ENCODE assay signal across 19 cellular contexts in genomic region chr12:114695305-114695592, GRCh38.
"Had no signal": no experiment of that assay in that cellular context is flagged by ENCODE, and none has a peak within 500 bp of the region (broad histone marks: within the 10 kb centered on the region; RNA-seq: fewer than 3 reads in every experiment).

No MANE protein-coding gene starts in this region.

- H3K36me3 ChIP-seq: colonic mucosa, heart left ventricle, left lung, lower lobe of right lung, stomach, upper lobe of right lung, vagina had no signal

- H3K27ac ChIP-seq: colonic mucosa, heart left ventricle, left lung, lower lobe of right lung, stomach, upper lobe of right lung, vagina had no signal

- H3K4me1 ChIP-seq: colonic mucosa, left lung, lower lobe of right lung, upper lobe of right lung had no signal

- H3K9me3 ChIP-seq: colonic mucosa, heart left ventricle, left lung, lower lobe of right lung, upper lobe of right lung, vagina had no signal

- H3K4me3 Mint-ChIP-seq: memory B cell, naive B cell, nephron progenitor cell had no signal

- H3K9me3 Mint-ChIP-seq: nephron progenitor cell had no signal

- ATAC-seq: heart left ventricle, left lung, lower lobe of right lung, sciatic nerve, upper lobe of right lung had no signal

- H3K4me3 ChIP-seq: colonic mucosa, heart left ventricle, left lung, lower lobe of right lung, stomach, upper lobe of right lung, vagina had no signal

- FAIRE-seq: endothelial cell of umbilical vein had no signal

- H3K36me3 Mint-ChIP-seq: memory B cell, naive B cell had no signal

- DNase-seq: colonic mucosa; dermis blood vessel endothelial cell; foreskin melanocyte; heart left ventricle; hypothalamus; left lung; lower lobe of right lung; naive B cell; nephron progenitor cell; stimulated activated CD4-positive, alpha-beta T cell treated with anti-CD3 and anti-CD28 coated beads, Interleukin-2, amount 100 ng/mL, for 24 hours; stimulated activated CD4-positive, alpha-beta T cell treated with anti-CD3 and anti-CD28 coated beads, Interleukin-4, amount 100 ng/mL, for 4 hours; stimulated activated naive CD4-positive, alpha-beta T cell; stomach; substantia nigra; upper lobe of right lung had no signal

- H3K27ac Mint-ChIP-seq: memory B cell, naive B cell, nephron progenitor cell had no signal

- H3K27me3 ChIP-seq: vagina had no signal
